Comparison of ENCODE assay signal across 23 cellular contexts in the genomic region with DNA sequence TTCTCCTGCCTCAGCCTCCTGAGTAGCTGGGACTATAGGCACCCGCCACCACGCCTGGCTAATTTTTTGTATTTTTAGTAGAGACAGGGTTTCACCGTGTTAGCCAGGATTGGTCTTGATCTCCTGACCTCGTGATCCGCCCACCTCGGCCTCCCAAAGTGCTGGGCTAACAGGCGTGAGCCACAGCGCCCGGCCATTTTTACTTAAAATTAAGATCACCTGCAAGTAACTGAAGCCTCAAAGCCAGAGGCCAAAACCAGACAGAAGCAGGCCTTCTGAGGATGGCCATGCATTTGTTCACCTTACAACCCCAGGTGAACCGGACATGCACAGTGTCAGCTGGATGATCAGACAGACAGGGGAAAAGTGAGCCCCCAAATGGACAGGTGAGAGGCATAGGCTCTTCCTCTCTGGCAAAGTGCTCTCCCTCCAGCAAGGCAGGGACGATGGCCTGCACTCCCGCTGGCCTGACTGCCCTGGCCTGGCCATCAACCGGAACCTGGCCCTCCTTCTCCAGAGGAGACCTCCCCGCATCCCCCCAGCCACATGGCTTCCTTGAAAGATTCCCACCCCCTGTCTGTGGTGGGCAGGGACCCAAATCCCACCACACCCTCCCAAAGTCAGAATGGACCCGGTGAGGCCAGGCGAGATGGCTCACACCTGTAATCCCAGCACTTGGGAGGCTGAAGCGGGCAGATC. TPM values are rescaled to one million over a fixed set of nuclear protein-coding genes. Genes with fewer than 3 reads are reported as not detected.
"Had no signal": no experiment of that assay in that cellular context is flagged by ENCODE, and none has a peak within 500 bp of the region (broad histone marks: within the 10 kb centered on the region; RNA-seq: fewer than 3 reads in every experiment).

No MANE protein-coding gene starts in this region.

- H3K4me3 ChIP-seq: heart left ventricle, lower lobe of right lung, prostate gland, smooth muscle cell, testis, transverse colon had no signal

- DNase-seq: activated CD4-positive, alpha-beta memory T cell treated with anti-CD3 and anti-CD28 coated beads for 36 hours; activated CD4-positive, CD25-positive, alpha-beta regulatory T cell treated with anti-CD3 and anti-CD28 coated beads, Interleukin-2, amount 50 U/mL, for 72 hours; activated CD8-positive, alpha-beta memory T cell treated with anti-CD3 and anti-CD28 coated beads, Interleukin-2, amount 10 ng/mL, durations not matched to agents 7 days and 5 days; foreskin keratinocyte; heart left ventricle; lower lobe of right lung; natural killer cell; retina; stimulated activated naive CD8-positive, alpha-beta T cell treated with anti-CD3 and anti-CD28 coated beads, Interleukin-15, Interleukin-2, amounts not matched to agents 100 U/mL and 50 U/mL, for 24 hours; T-helper 17 cell; T1000; transverse colon had no signal

- H3K4me1 ChIP-seq: foreskin keratinocyte, lower lobe of right lung, prostate gland, testis had no signal

- H3K9me3 Mint-ChIP-seq: activated CD4-positive, alpha-beta memory T cell treated with anti-CD3 and anti-CD28 coated beads for 36 hours; activated CD4-positive, alpha-beta T cell treated with anti-CD3 and anti-CD28 coated beads, Interleukin-2, amount 10 ng/mL, durations not matched to agents 24 days and 14 days; activated naive CD4-positive, alpha-beta T cell treated with anti-CD3 and anti-CD28 coated beads, Interleukin-2, amount 50 U/mL, for 24 hours; activated naive CD8-positive, alpha-beta T cell treated with anti-CD3 and anti-CD28 coated beads, Interleukin-2, amount 50 U/mL, for 24 hours; activated T-helper 2 cell treated with anti-CD3 and anti-CD28 coated beads, Interferon-gamma antibody, Interleukin-2, Interleukin-4, amounts not matched to agents 10 μg/mL and 5 μg/mL and 100 μg/mL, durations not matched to agents 14 hours and 24 hours and 36 hours; natural killer cell had no signal

- H3K4me2 ChIP-seq: smooth muscle cell had no signal

- H3K4me3 Mint-ChIP-seq: activated CD4-positive, alpha-beta memory T cell treated with anti-CD3 and anti-CD28 coated beads for 36 hours; activated CD4-positive, alpha-beta T cell treated with anti-CD3 and anti-CD28 coated beads, Interleukin-2, amount 10 ng/mL, durations not matched to agents 24 days and 14 days; activated CD8-positive, alpha-beta memory T cell treated with anti-CD3 and anti-CD28 coated beads, Interleukin-2, amount 10 ng/mL, durations not matched to agents 7 days and 5 days; activated naive CD4-positive, alpha-beta T cell treated with anti-CD3 and anti-CD28 coated beads, Interleukin-2, amount 50 U/mL, for 24 hours; activated naive CD8-positive, alpha-beta T cell treated with anti-CD3 and anti-CD28 coated beads, Interleukin-2, amount 50 U/mL, for 24 hours; natural killer cell; T-helper 17 cell had no signal

- H3K36me3 ChIP-seq: heart left ventricle, lower lobe of right lung, prostate gland, transverse colon had no signal

- ATAC-seq: activated naive CD8-positive, alpha-beta T cell treated with anti-CD3 and anti-CD28 coated beads, Interleukin-2, amount 50 U/mL, for 24 hours; foreskin keratinocyte; natural killer cell; stimulated activated naive CD8-positive, alpha-beta T cell treated with anti-CD3 and anti-CD28 coated beads, Interleukin-15, Interleukin-2, amounts not matched to agents 100 U/mL and 50 U/mL, for 24 hours had no signal

- H3K27me3 ChIP-seq: foreskin keratinocyte, heart left ventricle, testis, transverse colon had no signal

- H3K9me3 ChIP-seq: heart left ventricle, lower lobe of right lung, prostate gland, testis, transverse colon had no signal

- H3K27me3 Mint-ChIP-seq: activated CD4-positive, alpha-beta memory T cell treated with anti-CD3 and anti-CD28 coated beads for 36 hours; activated CD4-positive, alpha-beta T cell treated with anti-CD3 and anti-CD28 coated beads, Interleukin-2, amount 10 ng/mL, durations not matched to agents 24 days and 14 days; activated CD8-positive, alpha-beta memory T cell treated with anti-CD3 and anti-CD28 coated beads, Interleukin-2, amount 10 ng/mL, durations not matched to agents 7 days and 5 days; activated naive CD4-positive, alpha-beta T cell treated with anti-CD3 and anti-CD28 coated beads, Interleukin-2, amount 50 U/mL, for 24 hours; activated naive CD8-positive, alpha-beta T cell treated with anti-CD3 and anti-CD28 coated beads, Interleukin-2, amount 50 U/mL, for 24 hours; T-helper 17 cell had no signal

- H3K27ac Mint-ChIP-seq: activated CD4-positive, alpha-beta memory T cell treated with anti-CD3 and anti-CD28 coated beads for 36 hours; activated CD4-positive, alpha-beta T cell treated with anti-CD3 and anti-CD28 coated beads, Interleukin-2, amount 10 ng/mL, durations not matched to agents 24 days and 14 days; activated naive CD4-positive, alpha-beta T cell treated with anti-CD3 and anti-CD28 coated beads, Interleukin-2, amount 50 U/mL, for 24 hours; activated naive CD8-positive, alpha-beta T cell treated with anti-CD3 and anti-CD28 coated beads, Interleukin-2, amount 50 U/mL, for 24 hours; T-helper 17 cell had no signal

- H3K36me3 Mint-ChIP-seq: activated CD4-positive, alpha-beta memory T cell treated with anti-CD3 and anti-CD28 coated beads for 36 hours; activated CD8-positive, alpha-beta memory T cell treated with anti-CD3 and anti-CD28 coated beads, Interleukin-2, amount 10 ng/mL, durations not matched to agents 7 days and 5 days; activated naive CD4-positive, alpha-beta T cell treated with anti-CD3 and anti-CD28 coated beads, Interleukin-2, amount 50 U/mL, for 24 hours; natural killer cell had no signal

- H3K27ac ChIP-seq: foreskin keratinocyte, heart left ventricle, lower lobe of right lung, prostate gland, testis, transverse colon had no signal

RNA-seq across cellular contexts. Expression of gene APOBEC3H, which starts 25.9 kb away (rescaled TPM):
- total RNA-seq: endothelial cell of umbilical vein, esophagus mucosa, left lobe of liver, osteocyte had no signal
- polyA plus RNA-seq: endothelial cell of umbilical vein had no signal
